17 cellular contexts compared by ENCODE assay signal in genomic region chr4:164621886-164622521, GRCh38.
A peak's percentile ranks its signal among the peaks of the same experiment; 100 is the strongest.
DNase-seq lines count a peak whose midpoint lies in the region; ATAC-seq and TF ChIP-seq lines count a peak whose summit lies in the region.
"Had no signal": no experiment of that assay in that cellular context is flagged by ENCODE, and none has a peak within 500 bp of the region (broad histone marks: within the 10 kb centered on the region; RNA-seq: fewer than 3 reads in every experiment).

No MANE protein-coding gene starts in this region.

- intact Hi-C loops in MCF 10A (cut with micrococcal nuclease) (loop anchor here (10.0 kb wide), 1 partner anchor 307 kb away; no protein-coding TSS in a partner anchor), breast epithelium (cut with DNase I; ENCODE audit: low total_unique reads) (no loop called here), mammary epithelial cell (cut with micrococcal nuclease) (loop anchor here (5.0 kb wide), 1 partner anchor 85 kb away; no protein-coding TSS in a partner anchor), transverse colon (cut with DNase I; ENCODE audit: low total_unique reads) (no loop called here)
- intact Hi-C loops in activated CD4-positive, alpha-beta T cell treated with anti-CD3 and anti-CD28 coated beads, Interleukin-2, amount 10 ng/mL, durations not matched to agents 24 days and 14 days (cut with micrococcal nuclease), result no loop called here

- no peaks in the 10 kb centered on the region for H3K9me3 ChIP-seq in breast epithelium
- no peaks in the 10 kb centered on the region for H3K9me3 ChIP-seq in mammary epithelial cell (replicated peaks; ENCODE audit: insufficient read depth, low read length)
- no peaks in the 10 kb centered on the region for H3K9me3 ChIP-seq in transverse colon

- no peaks in the 10 kb centered on the region for H3K9me3 Mint-ChIP-seq in MCF 10A (ENCODE audit: unreplicated experiment)
- no peaks in the 10 kb centered on the region for H3K9me3 Mint-ChIP-seq in activated CD4-positive, alpha-beta T cell treated with anti-CD3 and anti-CD28 coated beads, Interleukin-2, amount 10 ng/mL, durations not matched to agents 24 days and 14 days

- in situ Hi-C loops in mammary epithelial cell (cut with MboI; ENCODE audit: low sequenced_read_pairs in 2 of 2), result no loop called here
- in situ Hi-C loops in transverse colon (cut with MboI; ENCODE audit: low pct_ligation_motif_present in 1 of 4, low pct_unique_long_range_greater_than_20kb in 1 of 4, low sequenced_read_pairs in 3 of 4), result no loop called here

- WGBS in mammary epithelial cell (ENCODE audit: low coverage, missing lambda C conversion rate), result 28% methylated on average over 4 of the region's 4 CpGs
- 57 to 63% methylated on average over 3 to 4 of the region's 4 CpGs for WGBS in transverse colon (ENCODE audit: low coverage in 1 of 2), 2 donors

- H3K9ac ChIP-seq in mammary epithelial cell (ENCODE audit: insufficient read depth, low read length), result no peak overlapping the region

- H3K4me1 ChIP-seq in breast epithelium, result no peaks in the 10 kb centered on the region
- peaks cover 11% of the 10 kb centered on the region for H3K4me1 ChIP-seq in mammary epithelial cell (ENCODE audit: insufficient read depth, low read length)
- H3K4me1 ChIP-seq in transverse colon, result no peaks in the 10 kb centered on the region
- H3K4me1 ChIP-seq: BE2C had no signal

- H3K4me3 ChIP-seq in breast epithelium, result no peak overlapping the region
- H3K4me3 ChIP-seq in mammary epithelial cell (replicated peaks in 1 of 3; ENCODE audit: insufficient read depth in 1 of 3, low read depth in 2 of 3, low read length in 3 of 3), result no peak overlapping the region
- H3K4me3 ChIP-seq in transverse colon, result no peak overlapping the region

- ATAC-seq in HG03139 (IDR thresholded peaks at IDR 0.05; ENCODE audit: unreplicated experiment), result no peak
- ATAC-seq: CD8-positive, alpha-beta T cell had no signal

- no peak overlapping the region for H3K27ac ChIP-seq in breast epithelium
- H3K27ac ChIP-seq in mammary epithelial cell (ENCODE audit: insufficient read depth, low read depth, low read length), result no peak overlapping the region
- H3K27ac ChIP-seq in transverse colon, result no peak overlapping the region

- DNase-seq in MCF 10A (ENCODE audit: unreplicated experiment) (peak; percentile 84), breast epithelium (ENCODE audit: low spot score in 2 of 2) (no peak), mammary epithelial cell (peak; percentile 65), foreskin melanocyte (peak; percentile 39), transverse colon (no peak), T-helper 1 cell (no peak)
- no peak for DNase-seq in activated CD4-positive, alpha-beta T cell treated with anti-CD3 and anti-CD28 coated beads, Interleukin-2, amount 10 ng/mL, durations not matched to agents 24 days and 14 days
- DNase-seq: 8988T; BE2C; CD8-positive, alpha-beta T cell; HCEC 1CT; KBM-7; NCI-H1048; NCI-H524; OCI-M1; SW 1271 had no signal

- H3K4me2 ChIP-seq in mammary epithelial cell (ENCODE audit: insufficient read depth, low read depth, low read length), result peak overlapping the region; percentile 48

- BruUV-seq in MCF 10A (replicated peaks; lab: Mats Ljungman, UMichigan) (no TSS peak), mammary epithelial cell (replicated peaks; lab: Mats Ljungman, UMichigan) (no TSS peak)

- H2AFZ ChIP-seq in mammary epithelial cell (ENCODE audit: low read depth, low read length), result peak overlapping the region; percentile 38

- no peak for TF ChIP-seq CTCF in MCF 10A (IDR thresholded peaks at IDR 0.05; ENCODE audit: unreplicated experiment)
- no peak for TF ChIP-seq CTCF in breast epithelium (IDR thresholded peaks at IDR 0.05)
- TF ChIP-seq CTCF in mammary epithelial cell (conservative IDR thresholded peaks at IDR 0.05 in 1 of 2, IDR thresholded peaks at IDR 0.05 in 1 of 2; ENCODE audit: extremely low read depth in 1 of 2, insufficient read depth in 1 of 2, low read depth in 1 of 2, low read length in 2 of 2), result no peak
- no peak for TF ChIP-seq CTCF in transverse colon (IDR thresholded peaks at IDR 0.05)

- H3K27me3 ChIP-seq in breast epithelium (no peaks in the 10 kb centered on the region), mammary epithelial cell (ENCODE audit: insufficient read depth, low read length) (no peaks in the 10 kb centered on the region), transverse colon (no peaks in the 10 kb centered on the region)
- H3K27me3 ChIP-seq: BE2C had no signal

- H3K36me3 ChIP-seq in breast epithelium (no peaks in the 10 kb centered on the region), mammary epithelial cell (ENCODE audit: insufficient read depth, low read length) (no peaks in the 10 kb centered on the region), transverse colon (no peaks in the 10 kb centered on the region)
- H3K36me3 ChIP-seq: BE2C had no signal

- H3K4me1 Mint-ChIP-seq in MCF 10A (ENCODE audit: insufficient read depth, unreplicated experiment), result peaks cover 17% of the 10 kb centered on the region
- no peaks in the 10 kb centered on the region for H3K4me1 Mint-ChIP-seq in activated CD4-positive, alpha-beta T cell treated with anti-CD3 and anti-CD28 coated beads, Interleukin-2, amount 10 ng/mL, durations not matched to agents 24 days and 14 days

- H3K36me3 Mint-ChIP-seq in MCF 10A (ENCODE audit: insufficient read depth, unreplicated experiment), result no peaks in the 10 kb centered on the region
- no peaks in the 10 kb centered on the region for H3K36me3 Mint-ChIP-seq in activated CD4-positive, alpha-beta T cell treated with anti-CD3 and anti-CD28 coated beads, Interleukin-2, amount 10 ng/mL, durations not matched to agents 24 days and 14 days (ENCODE audit: low read depth)
- H3K36me3 Mint-ChIP-seq: CD8-positive, alpha-beta T cell had no signal

- H3K4me3 Mint-ChIP-seq in MCF 10A (ENCODE audit: unreplicated experiment), result peak overlapping the region; percentile 12
- H3K4me3 Mint-ChIP-seq in activated CD4-positive, alpha-beta T cell treated with anti-CD3 and anti-CD28 coated beads, Interleukin-2, amount 10 ng/mL, durations not matched to agents 24 days and 14 days, result no peak overlapping the region
- H3K4me3 Mint-ChIP-seq: CD8-positive, alpha-beta T cell had no signal

- TF ChIP-seq EP300 in transverse colon (IDR thresholded peaks at IDR 0.05; ENCODE audit: low read depth), result no peak

- no peaks in the 10 kb centered on the region for H3K27me3 Mint-ChIP-seq in MCF 10A (ENCODE audit: insufficient read depth, unreplicated experiment)
- no peaks in the 10 kb centered on the region for H3K27me3 Mint-ChIP-seq in activated CD4-positive, alpha-beta T cell treated with anti-CD3 and anti-CD28 coated beads, Interleukin-2, amount 10 ng/mL, durations not matched to agents 24 days and 14 days

- no peaks in the 10 kb centered on the region for H4K20me1 ChIP-seq in mammary epithelial cell (ENCODE audit: insufficient read depth, low read length)

- no peaks in the 10 kb centered on the region for H3K79me2 ChIP-seq in mammary epithelial cell (ENCODE audit: insufficient read depth, low read length)

- dilution Hi-C loops in mammary epithelial cell (cut with HindIII; ENCODE audit: low sequenced_read_pairs), result no loop called here

- POLR2A ChIA-PET in MCF 10A (lab: Yijun Ruan, JAX), result interaction anchor here (0.7 to 2.6 kb wide), 10 partner anchors 8 to 183 kb away, joined by 3 to 18 read pairs (median 6); no protein-coding TSS in a partner anchor

- CTCF ChIA-PET in MCF 10A (lab: Yijun Ruan, JAX) (interaction anchor here (0.5 to 1.5 kb wide), 5 partner anchors 23 to 110 kb away, joined by 3 to 5 read pairs (median 3); no protein-coding TSS in a partner anchor), mammary epithelial cell (lab: Charles Lee; ENCODE audit: low non-redundant PET) (no interaction called here)

- TF ChIP-seq POLR2A in breast epithelium (IDR thresholded peaks at IDR 0.05), result no peak
- TF ChIP-seq POLR2A in transverse colon (IDR thresholded peaks at IDR 0.05), result no peak

- H3K27ac Mint-ChIP-seq in MCF 10A (ENCODE audit: low read depth, unreplicated experiment), result peak overlapping the region; percentile 75
- no peak overlapping the region for H3K27ac Mint-ChIP-seq in activated CD4-positive, alpha-beta T cell treated with anti-CD3 and anti-CD28 coated beads, Interleukin-2, amount 10 ng/mL, durations not matched to agents 24 days and 14 days
- H3K27ac Mint-ChIP-seq: CD8-positive, alpha-beta T cell had no signal

Comparison
In these comparisons a context has a peak if more than half of its experiments do, and no peak if none do; other contexts are left out.
1. DNase-seq: peak in MCF 10A (single experiment), mammary epithelial cell (single experiment) and foreskin melanocyte (single experiment); none in breast epithelium (0 of 2), transverse colon (single experiment), activated CD4-positive, alpha-beta T cell treated with anti-CD3 and anti-CD28 coated beads, Interleukin-2, amount 10 ng/mL, durations not matched to agents 24 days and 14 days (single experiment) and T-helper 1 cell (0 of 5).
2. intact Hi-C loops: an anchor here in MCF 10A (10.0 kb wide) and mammary epithelial cell (5.0 kb wide); none called in breast epithelium, transverse colon and activated CD4-positive, alpha-beta T cell treated with anti-CD3 and anti-CD28 coated beads, Interleukin-2, amount 10 ng/mL, durations not matched to agents 24 days and 14 days.